8 cellular contexts compared by ENCODE assay signal in genomic region chr12:12502130-12502812, GRCh38.
DNase-seq lines count a peak whose midpoint lies in the region; ATAC-seq, FAIRE-seq and TF ChIP-seq lines count a peak whose summit lies in the region.
"Not testable (repeated sequence)": the region's sequence is repeated elsewhere in the genome, so short reads cannot be mapped to it uniquely, and the experiment has no call there.

No MANE protein-coding gene starts in this region.

- peak overlapping the region; percentile 45 for H3K4me2 ChIP-seq in OCI-LY3 (ENCODE audit: low read length)

- H3K9me3 Mint-ChIP-seq in CD4-positive, CD25-positive, alpha-beta regulatory T cell; activated CD4-positive, alpha-beta T cell treated with anti-CD3 and anti-CD28 coated beads, Interleukin-2, amount 10 ng/mL, durations not matched to agents 24 days and 14 days; activated T-cell treated with anti-CD3 and anti-CD28 coated beads, Interleukin-2, amount 50 U/mL, for 24 hours; activated naive CD4-positive, alpha-beta T cell treated with anti-CD3 and anti-CD28 coated beads, Interleukin-2, amount 50 U/mL, for 24 hours; stimulated activated effector memory CD8-positive, alpha-beta T cell treated with anti-CD3 and anti-CD28 coated beads, Interleukin-12 subunit alpha, Interleukin-12 subunit beta, amount 100 ng/mL, for 72 hours: not testable (repeated sequence)

- peaks cover 22% of the 10 kb centered on the region for H3K36me3 ChIP-seq in CD4-positive, CD25-positive, alpha-beta regulatory T cell (ENCODE audit: control insufficient read depth, insufficient read depth, low read length)
- not testable (repeated sequence) for H3K36me3 ChIP-seq in OCI-LY3 (replicated peaks; ENCODE audit: low read depth, low read length)

- FAIRE-seq in GM18507 (lab: Jason Lieb, UNC), result peak; percentile 36

- peaks cover 45 to 86% (median 68%) of the 10 kb centered on the region in 4 donors for H3K4me1 Mint-ChIP-seq in CD4-positive, CD25-positive, alpha-beta regulatory T cell
- H3K4me1 Mint-ChIP-seq in activated CD4-positive, alpha-beta T cell treated with anti-CD3 and anti-CD28 coated beads, Interleukin-2, amount 10 ng/mL, durations not matched to agents 24 days and 14 days, result peaks cover 50% of the 10 kb centered on the region
- H3K4me1 Mint-ChIP-seq in activated T-cell treated with anti-CD3 and anti-CD28 coated beads, Interleukin-2, amount 50 U/mL, for 24 hours (ENCODE audit: low read depth), result peaks cover 82% of the 10 kb centered on the region
- H3K4me1 Mint-ChIP-seq in activated naive CD4-positive, alpha-beta T cell treated with anti-CD3 and anti-CD28 coated beads, Interleukin-2, amount 50 U/mL, for 24 hours, result peaks cover 55% of the 10 kb centered on the region
- H3K4me1 Mint-ChIP-seq in stimulated activated effector memory CD8-positive, alpha-beta T cell treated with anti-CD3 and anti-CD28 coated beads, Interleukin-12 subunit alpha, Interleukin-12 subunit beta, amount 100 ng/mL, for 72 hours, result peaks cover 70% of the 10 kb centered on the region

- not testable (repeated sequence) for TF ChIP-seq CTCF in OCI-LY3 (IDR thresholded peaks at IDR 0.05; ENCODE audit: low read depth, low read length)

- H3K27me3 Mint-ChIP-seq in CD4-positive, CD25-positive, alpha-beta regulatory T cell; activated CD4-positive, alpha-beta T cell treated with anti-CD3 and anti-CD28 coated beads, Interleukin-2, amount 10 ng/mL, durations not matched to agents 24 days and 14 days; activated T-cell treated with anti-CD3 and anti-CD28 coated beads, Interleukin-2, amount 50 U/mL, for 24 hours; activated naive CD4-positive, alpha-beta T cell treated with anti-CD3 and anti-CD28 coated beads, Interleukin-2, amount 50 U/mL, for 24 hours: not testable (repeated sequence)

- not testable (repeated sequence) for H3K9ac ChIP-seq in OCI-LY3 (ENCODE audit: low read length)

- peak overlapping the region; percentile 62 for H3K4me3 ChIP-seq in CD4-positive, CD25-positive, alpha-beta regulatory T cell (ENCODE audit: low read depth, low read length)
- peak overlapping the region; percentile 13; the same call in 1 of the 2 replicates for H3K4me3 ChIP-seq in OCI-LY3 (ENCODE audit: low read length)

- peak overlapping the region; percentile 82 for H3K27ac ChIP-seq in CD4-positive, CD25-positive, alpha-beta regulatory T cell (ENCODE audit: insufficient read depth, low read length, poor library complexity, severe bottlenecking)
- H3K27ac ChIP-seq in OCI-LY3 (ENCODE audit: low read length), result not testable (repeated sequence)

- peaks cover 76% of the 10 kb centered on the region for H3K4me1 ChIP-seq in CD4-positive, CD25-positive, alpha-beta regulatory T cell (ENCODE audit: control insufficient read depth, insufficient read depth, low read length, poor library complexity, severe bottlenecking)
- H3K4me1 ChIP-seq in OCI-LY3 (ENCODE audit: low read length), result peaks cover 40% of the 10 kb centered on the region

- H3K27me3 ChIP-seq in CD4-positive, CD25-positive, alpha-beta regulatory T cell (ENCODE audit: control insufficient read depth, insufficient read depth, low read length); OCI-LY3 (ENCODE audit: low read depth, low read length): not testable (repeated sequence)

- H3K27ac Mint-ChIP-seq in CD4-positive, CD25-positive, alpha-beta regulatory T cell, result peak overlapping the region; percentile 97 to 99 (median 98)
- H3K27ac Mint-ChIP-seq in activated CD4-positive, alpha-beta T cell treated with anti-CD3 and anti-CD28 coated beads, Interleukin-2, amount 10 ng/mL, durations not matched to agents 24 days and 14 days, result peak overlapping the region; percentile 94
- peak overlapping the region; percentile 92 for H3K27ac Mint-ChIP-seq in activated T-cell treated with anti-CD3 and anti-CD28 coated beads, Interleukin-2, amount 50 U/mL, for 24 hours
- H3K27ac Mint-ChIP-seq in activated naive CD4-positive, alpha-beta T cell treated with anti-CD3 and anti-CD28 coated beads, Interleukin-2, amount 50 U/mL, for 24 hours, result peak overlapping the region; percentile 78
- peak overlapping the region; percentile 73 for H3K27ac Mint-ChIP-seq in stimulated activated effector memory CD8-positive, alpha-beta T cell treated with anti-CD3 and anti-CD28 coated beads, Interleukin-12 subunit alpha, Interleukin-12 subunit beta, amount 100 ng/mL, for 72 hours

- ATAC-seq in CD4-positive, CD25-positive, alpha-beta regulatory T cell (ENCODE audit: low read depth in 2 of 2), result peak in 1 of 2 donors; percentile 13
- ATAC-seq in stimulated activated effector memory CD8-positive, alpha-beta T cell treated with anti-CD3 and anti-CD28 coated beads, Interleukin-12 subunit alpha, Interleukin-12 subunit beta, amount 100 ng/mL, for 72 hours, result not testable (repeated sequence)

- not testable (repeated sequence) for H3K9me3 ChIP-seq in CD4-positive, CD25-positive, alpha-beta regulatory T cell (ENCODE audit: control insufficient read depth in 2 of 2, low read length in 2 of 2); OCI-LY3 (ENCODE audit: insufficient read depth, low read length)

- peak in 1 of 3 donors; percentile 39 for DNase-seq in CD4-positive, CD25-positive, alpha-beta regulatory T cell
- DNase-seq in GM18507 (ENCODE audit: extremely low spot score, insufficient read length, low read depth); activated CD4-positive, alpha-beta T cell treated with anti-CD3 and anti-CD28 coated beads, Interleukin-2, amount 10 ng/mL, durations not matched to agents 24 days and 14 days; activated T-cell treated with anti-CD3 and anti-CD28 coated beads, Interleukin-2, amount 50 U/mL, for 24 hours; stimulated activated effector memory CD8-positive, alpha-beta T cell treated with anti-CD3 and anti-CD28 coated beads, Interleukin-12 subunit alpha, Interleukin-12 subunit beta, amount 100 ng/mL, for 72 hours (ENCODE audit: low spot score in 2 of 2): not testable (repeated sequence)
- peak; percentile 43 for DNase-seq in central memory CD4-positive, alpha-beta T cell

- intact Hi-C loops in activated CD4-positive, alpha-beta T cell treated with anti-CD3 and anti-CD28 coated beads, Interleukin-2, amount 10 ng/mL, durations not matched to agents 24 days and 14 days (cut with micrococcal nuclease), result not testable (repeated sequence)

- not testable (repeated sequence) for H2AFZ ChIP-seq in OCI-LY3 (ENCODE audit: low read depth, low read length)

- H3K36me3 Mint-ChIP-seq in CD4-positive, CD25-positive, alpha-beta regulatory T cell, result peaks cover 37% of the 10 kb centered on the region
- peaks cover 39% of the 10 kb centered on the region for H3K36me3 Mint-ChIP-seq in activated CD4-positive, alpha-beta T cell treated with anti-CD3 and anti-CD28 coated beads, Interleukin-2, amount 10 ng/mL, durations not matched to agents 24 days and 14 days (ENCODE audit: low read depth)
- H3K36me3 Mint-ChIP-seq in activated T-cell treated with anti-CD3 and anti-CD28 coated beads, Interleukin-2, amount 50 U/mL, for 24 hours (ENCODE audit: low read depth), result peaks cover 66% of the 10 kb centered on the region
- not testable (repeated sequence) for H3K36me3 Mint-ChIP-seq in activated naive CD4-positive, alpha-beta T cell treated with anti-CD3 and anti-CD28 coated beads, Interleukin-2, amount 50 U/mL, for 24 hours
- H3K36me3 Mint-ChIP-seq in stimulated activated effector memory CD8-positive, alpha-beta T cell treated with anti-CD3 and anti-CD28 coated beads, Interleukin-12 subunit alpha, Interleukin-12 subunit beta, amount 100 ng/mL, for 72 hours, result peaks cover 68% of the 10 kb centered on the region

- not testable (repeated sequence) for H4K20me1 ChIP-seq in OCI-LY3 (ENCODE audit: insufficient read depth, low read length)

- not testable (repeated sequence) for H3K79me2 ChIP-seq in OCI-LY3 (ENCODE audit: low read length)

- peak overlapping the region; percentile 87 to 92 (median 90) for H3K4me3 Mint-ChIP-seq in CD4-positive, CD25-positive, alpha-beta regulatory T cell
- H3K4me3 Mint-ChIP-seq in activated CD4-positive, alpha-beta T cell treated with anti-CD3 and anti-CD28 coated beads, Interleukin-2, amount 10 ng/mL, durations not matched to agents 24 days and 14 days, result peak overlapping the region; percentile 44
- peak overlapping the region; percentile 37 for H3K4me3 Mint-ChIP-seq in activated T-cell treated with anti-CD3 and anti-CD28 coated beads, Interleukin-2, amount 50 U/mL, for 24 hours
- H3K4me3 Mint-ChIP-seq in activated naive CD4-positive, alpha-beta T cell treated with anti-CD3 and anti-CD28 coated beads, Interleukin-2, amount 50 U/mL, for 24 hours, result not testable (repeated sequence)
- peak overlapping the region; percentile 55 for H3K4me3 Mint-ChIP-seq in stimulated activated effector memory CD8-positive, alpha-beta T cell treated with anti-CD3 and anti-CD28 coated beads, Interleukin-12 subunit alpha, Interleukin-12 subunit beta, amount 100 ng/mL, for 72 hours
